In genomic region chr13:78940444-78940843, GRCh38 we compare ENCODE assay signal across 2 cellular contexts.
TF ChIP-seq lines count a peak whose summit lies in the region.

No MANE protein-coding gene starts in this region.

TF ChIP-seq in HepG2, 621 proteins besides CTCF, POLR2A, EP300 and RAD21 (continued from another document):
- TF ChIP-seq MAFK (conservative IDR thresholded peaks at IDR 0.05 in 1 of 2, IDR thresholded peaks at IDR 0.05 in 1 of 2; ENCODE audit: low read length in 2 of 2) = peak; percentile 51 to 79; a peak in 3 of 4 replicates

TF ChIP-seq in HEK293T, 16 proteins besides CTCF, POLR2A, EP300 and RAD21 (continued from another document):
- TF ChIP-seq HDGF (IDR thresholded peaks at IDR 0.05; ENCODE audit: borderline replicate concordance) (no peak), ELF4 (IDR thresholded peaks at IDR 0.05) (no peak), CTBP1 (IDR thresholded peaks at IDR 0.05; ENCODE audit: borderline replicate concordance) (0 out of 2 replicates have a peak, but pooled peaks have one; percentile 33), SUZ12 (IDR thresholded peaks at IDR 0.05) (no peak), BHLHE40 (IDR thresholded peaks at IDR 0.05; ENCODE audit: borderline replicate concordance) (no peak), LEF1 (IDR thresholded peaks at IDR 0.05; ENCODE audit: borderline replicate concordance) (no peak)
